Comparison of ENCODE assay signal across 14 cellular contexts in genomic region chr11:27317751-27318150, GRCh38. TPM values are rescaled to one million over a fixed set of nuclear protein-coding genes. Genes with fewer than 3 reads are reported as not detected.
A peak's percentile ranks its signal among the peaks of the same experiment; 100 is the strongest.
DNase-seq lines count a peak whose midpoint lies in the region; ATAC-seq and TF ChIP-seq lines count a peak whose summit lies in the region.
"Had no signal": no experiment of that assay in that cellular context is flagged by ENCODE, and none has a peak within 500 bp of the region (broad histone marks: within the 10 kb centered on the region; RNA-seq: fewer than 3 reads in every experiment).

No MANE protein-coding gene starts in this region.

- no peak for TF ChIP-seq CTCF in cardiac fibroblast (IDR thresholded peaks at IDR 0.05; ENCODE audit: low read depth, low read length)

- ATAC-seq in HG03460 (IDR thresholded peaks at IDR 0.05; ENCODE audit: unreplicated experiment) = no peak
- ATAC-seq: activated CD4-positive, alpha-beta T cell treated with anti-CD3 and anti-CD28 coated beads for 36 hours; body of pancreas had no signal

- 17 to 21% methylated on average over 2 of the region's 2 CpGs for WGBS in GM23248 (ENCODE audit: low coverage in 1 of 2, low lambda C conversion rate in 2 of 2, missing lambda C conversion rate in 2 of 2), 2 experiments

- H3K36me3 ChIP-seq in GM23248 (ENCODE audit: low read depth) = no peaks in the 10 kb centered on the region

- no peak overlapping the region for H3K4me3 ChIP-seq in GM23248
- no peak overlapping the region for H3K4me3 ChIP-seq in cardiac fibroblast (replicated peaks in 1 of 2; ENCODE audit: low read depth in 2 of 2, low read length in 2 of 2)
- H3K4me3 ChIP-seq: body of pancreas had no signal

- H3K27ac ChIP-seq in GM23248 = peak overlapping the region; percentile 86
- H3K27ac ChIP-seq: body of pancreas had no signal

- in situ Hi-C loops in GM23248 (cut with MboI) = no loop called here

- no peaks in the 10 kb centered on the region for H3K9me2 ChIP-seq in GM23248 (ENCODE audit: insufficient read depth)

- H3K9ac ChIP-seq in GM23248 = peak overlapping the region; percentile 66

- no peaks in the 10 kb centered on the region for H3K9me3 ChIP-seq in GM23248 (ENCODE audit: low read depth)
- H3K9me3 ChIP-seq: body of pancreas had no signal

- no peaks in the 10 kb centered on the region for H3K27me3 ChIP-seq in GM23248 (replicated peaks; ENCODE audit: insufficient read depth)
- H3K27me3 ChIP-seq: body of pancreas had no signal

- peak overlapping the region; percentile 59 for H2AFZ ChIP-seq in GM23248

- no peaks in the 10 kb centered on the region for H4K20me1 ChIP-seq in GM23248 (ENCODE audit: insufficient read depth)

- DNase-seq in GM23248 (peak; percentile 88), RKO (ENCODE audit: low spot score) (peak; percentile 45), cardiac fibroblast (ENCODE audit: low read depth in 2 of 2) (peak; percentile 25 to 75), myocyte (ENCODE audit: low read depth) (peak; percentile 30), GF-D8 (lab: John Stamatoyannopoulos, UW) (no peak), COR-L47 (lab: John Stamatoyannopoulos, UW) (no peak), NCI-H1092 treated with DMSO at 0.1 percent for 48 hours (lab: John Stamatoyannopoulos, UW) (no peak)
- DNase-seq: activated CD4-positive, alpha-beta T cell treated with anti-CD3 and anti-CD28 coated beads for 36 hours; body of pancreas; CD4-positive, alpha-beta memory T cell; NCI-H146; NCI-H526 treated with DMSO at 0.1 percent for 48 hours; stimulated activated CD4-positive, alpha-beta T cell treated with anti-CD3 and anti-CD28 coated beads, Interleukin-4, amount 100 ng/mL, for 4 hours had no signal

- peak overlapping the region; percentile 16 for H3K4me2 ChIP-seq in GM23248 (ENCODE audit: unreplicated experiment)

- H3K4me1 ChIP-seq in GM23248 (ENCODE audit: insufficient read depth) = peaks cover 39% of the 10 kb centered on the region

- peaks cover 23% of the 10 kb centered on the region for H3F3A ChIP-seq in GM23248 (ENCODE audit: insufficient read depth)

- no peaks in the 10 kb centered on the region for H3K79me2 ChIP-seq in GM23248 (ENCODE audit: insufficient read depth)

RNA-seq across cellular contexts. Expression of gene CCDC34, which starts 45.3 kb away (rescaled TPM):
- 3.9 and 5.7 TPM in 2 replicates for total RNA-seq in GM23248 (2014; rRNA removed; shearing (Covaris generic))
- 7.8 and 8.1 TPM in 2 replicates for polyA plus RNA-seq in GM23248 (2016; fragmentation: Nextera tagmentation; extraction: Ambion mirVana)
- 3.0 and 3.5 TPM in 2 replicates for total RNA-seq in myocyte
- polyA plus RNA-seq in myocyte (2012) = 6.2 TPM

Comparison
In these comparisons a context has a peak if more than half of its experiments do, and no peak if none do; other contexts are left out.
1. DNase-seq: peak in GM23248 (single experiment), RKO (single experiment), cardiac fibroblast (2 of 2) and myocyte (single experiment); none in GF-D8 (single experiment), COR-L47 (single experiment) and NCI-H1092 treated with DMSO at 0.1 percent for 48 hours (single experiment).